23 cellular contexts compared by ENCODE assay signal in the genomic region with DNA sequence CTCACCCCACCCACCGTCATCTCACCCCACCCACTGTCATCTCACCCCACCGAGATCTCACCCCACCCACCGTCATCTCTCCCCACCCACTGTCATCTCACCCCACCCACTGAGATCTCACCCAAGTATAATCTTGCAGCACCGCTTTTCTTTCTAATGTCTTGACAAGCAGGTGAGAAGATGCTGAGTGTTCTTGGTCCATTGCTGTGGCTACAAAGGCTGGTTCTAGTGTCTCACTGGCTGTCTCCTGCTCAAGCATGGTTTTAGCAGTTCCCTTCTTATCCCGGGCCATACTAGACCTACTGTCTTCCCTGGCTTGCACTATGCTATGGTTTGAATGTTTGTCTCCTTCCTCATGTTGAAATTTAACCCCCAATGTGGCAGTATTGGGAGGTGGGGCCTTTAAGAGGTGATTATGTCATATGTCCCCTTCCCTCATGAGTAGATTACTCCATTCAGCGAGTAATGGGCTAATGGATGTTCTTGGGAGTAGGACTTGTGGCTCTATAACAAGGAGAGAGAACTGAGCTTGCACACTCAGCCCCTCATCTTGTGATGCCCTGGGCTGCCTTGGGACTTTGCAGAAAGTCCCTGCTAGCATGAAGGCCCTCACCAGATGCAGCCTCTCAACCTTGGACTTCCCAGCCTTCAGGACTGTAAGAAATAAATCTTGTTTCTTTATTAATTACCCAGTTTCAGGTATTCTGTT. TPM values are rescaled to one million over a fixed set of nuclear protein-coding genes. Genes with fewer than 3 reads are reported as not detected.
A peak's percentile ranks its signal among the peaks of the same experiment; 100 is the strongest.
DNase-seq lines count a peak whose midpoint lies in the region; ATAC-seq and TF ChIP-seq lines count a peak whose summit lies in the region.
"Had no signal": no experiment of that assay in that cellular context is flagged by ENCODE, and none has a peak within 500 bp of the region (broad histone marks: within the 10 kb centered on the region; RNA-seq: fewer than 3 reads in every experiment).

No MANE protein-coding gene starts in this region.

- peaks cover 0 to 8% (median 0%) of the 10 kb centered on the region in 8 donors for H3K9me3 ChIP-seq in spleen
- H3K9me3 ChIP-seq in upper lobe of right lung: no peaks in the 10 kb centered on the region
- H3K9me3 ChIP-seq: sigmoid colon had no signal

- peaks cover 5% of the 10 kb centered on the region for H3K9me3 Mint-ChIP-seq in activated CD4-positive, alpha-beta T cell treated with anti-CD3 and anti-CD28 coated beads, Interleukin-2, amount 10 ng/mL, durations not matched to agents 24 days and 14 days
- H3K9me3 Mint-ChIP-seq in T-cell: peaks cover 0 to 3% (median 0%) of the 10 kb centered on the region in 3 donors
- H3K9me3 Mint-ChIP-seq in CD14-positive monocyte: peaks cover 3 to 16% (median 9%) of the 10 kb centered on the region in 7 donors
- H3K9me3 Mint-ChIP-seq: stimulated activated naive CD8-positive, alpha-beta T cell treated with anti-CD3 and anti-CD28 coated beads, Interleukin-15, amount 100 ng/mL, for 72 hours had no signal

- intact Hi-C loops in activated CD4-positive, alpha-beta T cell treated with anti-CD3 and anti-CD28 coated beads, Interleukin-2, amount 10 ng/mL, durations not matched to agents 24 days and 14 days (cut with micrococcal nuclease): no loop called here
- intact Hi-C loops in spleen (cut with DNase I; ENCODE audit: low total_unique reads): no loop called here
- intact Hi-C loops in CD14-positive monocyte (cut with micrococcal nuclease): no loop called here
- intact Hi-C loops in upper lobe of right lung (cut with DNase I): no loop called here

- CTCF ChIA-PET in T-cell (lab: Charles Lee): no interaction called here

- H3K36me3 Mint-ChIP-seq in activated CD4-positive, alpha-beta T cell treated with anti-CD3 and anti-CD28 coated beads, Interleukin-2, amount 10 ng/mL, durations not matched to agents 24 days and 14 days (ENCODE audit: low read depth): peaks cover 2% of the 10 kb centered on the region
- H3K36me3 Mint-ChIP-seq in T-cell (no peaks in the 10 kb centered on the region), CD14-positive monocyte (no peaks in the 10 kb centered on the region)
- H3K36me3 Mint-ChIP-seq: brain, memory B cell had no signal

- 74 to 80% (median 78%) methylated on average over 6 of the region's 6 CpGs for WGBS in spleen, 5 donors

- no peak overlapping the region for H3K4me3 Mint-ChIP-seq in activated CD4-positive, alpha-beta T cell treated with anti-CD3 and anti-CD28 coated beads, Interleukin-2, amount 10 ng/mL, durations not matched to agents 24 days and 14 days
- H3K4me3 Mint-ChIP-seq in T-cell (no peak overlapping the region), CD14-positive monocyte (no peak overlapping the region)
- H3K4me3 Mint-ChIP-seq: brain; dendritic cell treated with granulocyte-macrophage colony-stimulating factor and Interleukin-4, amounts not matched to agents 40 ng/mL and 50 ng/mL, for 4 days; memory B cell; stimulated activated naive CD8-positive, alpha-beta T cell treated with anti-CD3 and anti-CD28 coated beads, Interleukin-15, amount 100 ng/mL, for 72 hours had no signal

- DNase-seq in activated CD4-positive, alpha-beta T cell treated with anti-CD3 and anti-CD28 coated beads, Interleukin-2, amount 10 ng/mL, durations not matched to agents 24 days and 14 days: peak; percentile 44
- no peak for DNase-seq in activated CD4-positive, alpha-beta T cell treated with anti-CD3 and anti-CD28 coated beads for 4 hours
- DNase-seq in T-cell: peak in 24 of 34 experiments; percentile 2 to 79 (median 52)
- DNase-seq in ecto neural progenitor cell (ENCODE audit: low spot score): peak; percentile 10
- no peak for DNase-seq in spleen
- DNase-seq in CD14-positive monocyte (ENCODE audit: low spot score): no peak
- no peak for DNase-seq in NCI-H2081 treated with DMSO at 0.1 percent for 48 hours (lab: John Stamatoyannopoulos, UW)
- no peak for DNase-seq in upper lobe of right lung
- DNase-seq: activated naive CD4-positive, alpha-beta T cell treated with anti-CD3 and anti-CD28 coated beads, Interleukin-2, amount 50 U/mL, for 16 hours; DMS 273 treated with DMSO at 0.1 percent for 48 hours; Kasumi-1; NCI-H1048; NCI-H524; sigmoid colon; stimulated activated naive CD8-positive, alpha-beta T cell treated with anti-CD3 and anti-CD28 coated beads, Interleukin-15, amount 100 ng/mL, for 72 hours; trophoblast cell had no signal

- ATAC-seq in T-cell (replicated peaks in 1 of 4) (peak in 2 of 4 experiments; percentile 33 to 50), upper lobe of right lung (no peak)
- ATAC-seq: A549; GM12878; stimulated activated naive CD8-positive, alpha-beta T cell treated with anti-CD3 and anti-CD28 coated beads, Interleukin-15, amount 100 ng/mL, for 72 hours had no signal

- TF ChIP-seq CTCF in spleen (IDR thresholded peaks at IDR 0.05 in 8 of 11, conservative IDR thresholded peaks at IDR 0.05 in 3 of 11): no peak
- TF ChIP-seq CTCF in CD14-positive monocyte (IDR thresholded peaks at IDR 0.05): no peak
- TF ChIP-seq CTCF in upper lobe of right lung (IDR thresholded peaks at IDR 0.05): no peak

- H3K4me1 ChIP-seq in spleen (peaks cover 0 to 33% (median 0%) of the 10 kb centered on the region in 6 donors), upper lobe of right lung (no peaks in the 10 kb centered on the region)
- H3K4me1 ChIP-seq: A549, parathyroid adenoma, sigmoid colon had no signal

- no peaks in the 10 kb centered on the region for H3K27me3 Mint-ChIP-seq in activated CD4-positive, alpha-beta T cell treated with anti-CD3 and anti-CD28 coated beads, Interleukin-2, amount 10 ng/mL, durations not matched to agents 24 days and 14 days
- H3K27me3 Mint-ChIP-seq in T-cell (no peaks in the 10 kb centered on the region), CD14-positive monocyte (ENCODE audit: low read depth in 3 of 3) (peaks cover 22 to 43% (median 35%) of the 10 kb centered on the region in 3 donors)
- H3K27me3 Mint-ChIP-seq: stimulated activated naive CD8-positive, alpha-beta T cell treated with anti-CD3 and anti-CD28 coated beads, Interleukin-15, amount 100 ng/mL, for 72 hours had no signal

- no peak for TF ChIP-seq POLR2A in spleen (IDR thresholded peaks at IDR 0.05)

- H3K4me3 ChIP-seq in spleen (no peak overlapping the region), upper lobe of right lung (no peak overlapping the region)
- H3K4me3 ChIP-seq: A549, GM12878, sigmoid colon had no signal

- H3K27ac ChIP-seq in spleen (peak overlapping the region in 6 of 8 donors; percentile 46 to 87 (median 67)), upper lobe of right lung (no peak overlapping the region)
- H3K27ac ChIP-seq: A549, parathyroid adenoma, sigmoid colon, VCaP had no signal

- peaks cover 14% of the 10 kb centered on the region for H3K4me1 Mint-ChIP-seq in activated CD4-positive, alpha-beta T cell treated with anti-CD3 and anti-CD28 coated beads, Interleukin-2, amount 10 ng/mL, durations not matched to agents 24 days and 14 days
- H3K4me1 Mint-ChIP-seq in T-cell (peaks cover 16 to 50% (median 34%) of the 10 kb centered on the region in 3 donors), CD14-positive monocyte (peaks cover 7% of the 10 kb centered on the region)
- H3K4me1 Mint-ChIP-seq: memory B cell had no signal

- H3K27me3 ChIP-seq in spleen (replicated peaks in 1 of 7): peaks cover 0 to 16% (median 0%) of the 10 kb centered on the region in 7 donors
- no peaks in the 10 kb centered on the region for H3K27me3 ChIP-seq in upper lobe of right lung
- H3K27me3 ChIP-seq: sigmoid colon had no signal

- peak overlapping the region; percentile 6 for H3K27ac Mint-ChIP-seq in activated CD4-positive, alpha-beta T cell treated with anti-CD3 and anti-CD28 coated beads, Interleukin-2, amount 10 ng/mL, durations not matched to agents 24 days and 14 days
- peak overlapping the region; percentile 35 to 47 for H3K27ac Mint-ChIP-seq in T-cell
- H3K27ac Mint-ChIP-seq in CD14-positive monocyte: no peak overlapping the region
- H3K27ac Mint-ChIP-seq: brain; dendritic cell treated with granulocyte-macrophage colony-stimulating factor and Interleukin-4, amounts not matched to agents 40 ng/mL and 50 ng/mL, for 4 days; memory B cell; stimulated activated naive CD8-positive, alpha-beta T cell treated with anti-CD3 and anti-CD28 coated beads, Interleukin-15, amount 100 ng/mL, for 72 hours had no signal

- H3K36me3 ChIP-seq in spleen (no peaks in the 10 kb centered on the region), upper lobe of right lung (no peaks in the 10 kb centered on the region)
- H3K36me3 ChIP-seq: sigmoid colon had no signal

- POLR2A ChIA-PET in T-cell (lab: Charles Lee): no interaction called here

RNA-seq across cellular contexts. Expression of a gene that starts 47.7 kb away (rescaled TPM):
- total RNA-seq in activated CD4-positive, alpha-beta T cell treated with anti-CD3 and anti-CD28 coated beads, Interleukin-2, amount 10 ng/mL, durations not matched to agents 24 days and 14 days: 160 and 181 TPM in 2 replicates
- total RNA-seq in T-cell (100 to 1,000 TPM; 435 to 627 (median 489) TPM), spleen (100 to 1,000 TPM; 193 to 322 (median 219) TPM), upper lobe of right lung (165 TPM)
- polyA plus RNA-seq in spleen (10 to 100 TPM; 80.8 to 95.3 (median 84.4) TPM), CD14-positive monocyte (10 to 100 TPM; 61.9 to 64.0 TPM)

Comparison
In these comparisons a context has a peak if more than half of its experiments do, and no peak if none do; other contexts are left out.
1. DNase-seq: peak in activated CD4-positive, alpha-beta T cell treated with anti-CD3 and anti-CD28 coated beads, Interleukin-2, amount 10 ng/mL, durations not matched to agents 24 days and 14 days (single experiment), T-cell (24 of 34) and ecto neural progenitor cell (single experiment); none in activated CD4-positive, alpha-beta T cell treated with anti-CD3 and anti-CD28 coated beads for 4 hours (0 of 2), spleen (single experiment), CD14-positive monocyte (single experiment), NCI-H2081 treated with DMSO at 0.1 percent for 48 hours (single experiment) and upper lobe of right lung (single experiment).
2. H3K27ac Mint-ChIP-seq: peak in activated CD4-positive, alpha-beta T cell treated with anti-CD3 and anti-CD28 coated beads, Interleukin-2, amount 10 ng/mL, durations not matched to agents 24 days and 14 days (single experiment) and T-cell (2 of 2); none in CD14-positive monocyte (0 of 7).